20 cellular contexts compared by ENCODE assay signal in genomic region chr15:60893886-60894285, GRCh38.
"Had no signal": no experiment of that assay in that cellular context is flagged by ENCODE, and none has a peak within 500 bp of the region (broad histone marks: within the 10 kb centered on the region; RNA-seq: fewer than 3 reads in every experiment).

No MANE protein-coding gene starts in this region.

- H3K27ac ChIP-seq: colonic mucosa, epithelial cell of prostate, esophagus squamous epithelium, gastrocnemius medialis, heart right ventricle, left lung, lower lobe of right lung had no signal

- H3K9me3 ChIP-seq: colonic mucosa, esophagus squamous epithelium, gastrocnemius medialis, heart right ventricle, left lung, lower lobe of right lung had no signal

- H3K27me3 ChIP-seq: colonic mucosa, esophagus squamous epithelium, gastrocnemius medialis, heart right ventricle, left lung had no signal

- H3K4me1 ChIP-seq: colonic mucosa, heart right ventricle, left lung had no signal

- H3K4me3 ChIP-seq: colonic mucosa, esophagus squamous epithelium, gastrocnemius medialis, heart right ventricle, left lung, lower lobe of right lung had no signal

- ATAC-seq: effector memory CD8-positive, alpha-beta T cell; esophagus mucosa; gastrocnemius medialis; heart right ventricle; left cardiac atrium; left lung; left ventricle myocardium superior; lower lobe of right lung had no signal

- DNase-seq: colonic mucosa; cortex of kidney; effector CD8-positive, alpha-beta T cell; effector memory CD8-positive, alpha-beta T cell; endodermal cell; erythroblast; esophagus squamous epithelium; foreskin fibroblast; foreskin melanocyte; gastrocnemius medialis; glutamatergic neuron; heart right ventricle; hippocampal formation; left cardiac atrium; left lung; left ventricle myocardium superior; lower lobe of right lung; mesenchymal stem cell had no signal

- H3K36me3 ChIP-seq: colonic mucosa, esophagus squamous epithelium, gastrocnemius medialis, heart right ventricle, left lung, lower lobe of right lung had no signal
